22 cellular contexts compared by ENCODE assay signal in genomic region chr4:126702747-126703146, GRCh38.
"Had no signal": no experiment of that assay in that cellular context is flagged by ENCODE, and none has a peak within 500 bp of the region (broad histone marks: within the 10 kb centered on the region; RNA-seq: fewer than 3 reads in every experiment).

No MANE protein-coding gene starts in this region.

- H3K36me3 ChIP-seq: esophagus muscularis mucosa, gastrocnemius medialis, left lung, lower lobe of right lung, pancreas, prostate gland, spleen, tibial nerve had no signal

- DNase-seq: effector memory CD4-positive, alpha-beta T cell; gastrocnemius medialis; islet precursor cell; left lung; lower lobe of right lung; mesenchymal stem cell; naive thymus-derived CD4-positive, alpha-beta T cell; nephron progenitor cell; pancreas; retina; spleen; stimulated activated CD4-positive, alpha-beta T cell treated with anti-CD3 and anti-CD28 coated beads, Interleukin-15, amount 100 ng/mL, for 24 hours; stimulated activated CD4-positive, alpha-beta T cell treated with anti-CD3 and anti-CD28 coated beads, Interleukin-1b, Interleukin-23, amount 100 ng/mL, for 48 hours; stimulated activated CD4-positive, alpha-beta T cell treated with anti-CD3 and anti-CD28 coated beads, Interleukin-4, amount 100 ng/mL, for 24 hours; stimulated activated naive CD8-positive, alpha-beta T cell treated with anti-CD3 and anti-CD28 coated beads, Interleukin-15, amount 100 ng/mL, for 72 hours; testis had no signal

- H3K9me3 ChIP-seq: esophagus muscularis mucosa, gastrocnemius medialis, left lung, lower lobe of right lung, pancreas, prostate gland, testis, tibial nerve had no signal

- H3K4me1 ChIP-seq: gastrocnemius medialis, left lung, lower lobe of right lung, pancreas, prostate gland, spleen, testis, tibial nerve had no signal

- H3K4me3 ChIP-seq: esophagus muscularis mucosa, gastrocnemius medialis, left lung, lower lobe of right lung, pancreas, prostate gland, spleen, testis, tibial nerve had no signal

- H3K27me3 ChIP-seq: esophagus muscularis mucosa, gastrocnemius medialis, left lung, pancreas, spleen, testis, tibial nerve had no signal

- ATAC-seq: gastrocnemius medialis; left lung; lower lobe of right lung; naive thymus-derived CD4-positive, alpha-beta T cell; pancreas; sciatic nerve; stimulated activated memory B cell treated with anti-CD40 and anti-IgM and Interleukin-4, amounts not matched to agents 10 μg/mL and 1 μg/mL and 100 μg/mL, for 72 hours; stimulated activated naive CD8-positive, alpha-beta T cell treated with anti-CD3 and anti-CD28 coated beads, Interleukin-15, amount 100 ng/mL, for 72 hours had no signal

- H3K27ac ChIP-seq: epithelial cell of prostate, esophagus muscularis mucosa, gastrocnemius medialis, left lung, lower lobe of right lung, pancreas, prostate gland, spleen, testis, tibial nerve had no signal
